Comparison of ENCODE assay signal across 24 cellular contexts in the genomic region with DNA sequence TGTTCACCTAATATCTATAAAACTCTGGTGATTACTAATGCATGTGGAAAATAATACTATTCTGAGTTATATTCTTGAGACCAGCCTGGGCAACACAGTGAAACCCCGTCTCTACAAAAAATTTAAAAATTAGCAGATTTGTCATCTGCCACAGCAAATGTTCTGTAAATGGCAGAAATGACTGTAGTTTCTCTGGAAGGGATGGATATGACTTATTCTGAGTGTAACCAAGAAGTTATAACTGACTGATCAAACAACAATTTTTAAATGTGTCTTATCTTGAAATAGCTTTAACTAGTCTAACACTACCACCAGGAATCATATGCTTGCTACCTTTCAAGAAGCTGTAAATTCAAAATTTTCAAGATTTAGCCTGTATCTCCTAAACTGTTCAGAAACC.
DNase-seq lines count a peak whose midpoint lies in the region; ATAC-seq lines count a peak whose summit lies in the region.
"Had no signal": no experiment of that assay in that cellular context is flagged by ENCODE, and none has a peak within 500 bp of the region (broad histone marks: within the 10 kb centered on the region; RNA-seq: fewer than 3 reads in every experiment).

No MANE protein-coding gene starts in this region.

- DNase-seq in activated CD4-positive, alpha-beta T cell treated with anti-CD3 and anti-CD28 coated beads for 36 hours, result no peak
- no peak for DNase-seq in activated CD4-positive, alpha-beta T cell treated with anti-CD3 and anti-CD28 coated beads for 48 hours
- no peak for DNase-seq in activated naive CD4-positive, alpha-beta T cell treated with anti-CD3 and anti-CD28 coated beads, Interleukin-2, amount 10 ng/mL, durations not matched to agents 7 days and 5 days
- DNase-seq in central memory CD8-positive, alpha-beta T cell (ENCODE audit: low spot score in 2 of 2), result no peak
- DNase-seq in MV-4-11 (lab: John Stamatoyannopoulos, UW) (no peak), mesenteric fat pad (ENCODE audit: low spot score) (no peak)
- DNase-seq: 8988T; AML-193; Calu3; CD8-positive, alpha-beta memory T cell; GM23248; H9; HFFc6; MG63; NCI-H1092; NCI-H1436; NCI-H187 treated with DMSO at 0.1 percent for 48 hours; NCI-H2107; NCI-H446 treated with DMSO at 0.1 percent for 48 hours; NCI-H526 treated with DMSO at 0.1 percent for 48 hours; Right ventricle myocardium superior had no signal

- CTCF ChIA-PET in activated CD4-positive, alpha-beta T cell treated with anti-CD3 and anti-CD28 coated beads for 36 hours (lab: Charles Lee), result interaction anchor here (0.6 to 1.4 kb wide), 6 partner anchors 9 to 241 kb away, joined by 3 to 4 read pairs (median 3); no protein-coding TSS in a partner anchor
- CTCF ChIA-PET in activated naive CD4-positive, alpha-beta T cell treated with anti-CD3 and anti-CD28 coated beads, Interleukin-2, amount 10 ng/mL, durations not matched to agents 7 days and 5 days (lab: Charles Lee), result no interaction called here

- POLR2A ChIA-PET in activated CD4-positive, alpha-beta T cell treated with anti-CD3 and anti-CD28 coated beads for 36 hours (lab: Charles Lee), result no interaction called here

- peak; percentile 91 for ATAC-seq in activated CD4-positive, alpha-beta T cell treated with anti-CD3 and anti-CD28 coated beads for 36 hours
- ATAC-seq in central memory CD8-positive, alpha-beta T cell (replicated peaks; ENCODE audit: extremely low read depth, poor library complexity, severe bottlenecking), result no peak
- ATAC-seq: HepG2, K562 had no signal

- H3K4me1 Mint-ChIP-seq in activated CD4-positive, alpha-beta T cell treated with anti-CD3 and anti-CD28 coated beads for 36 hours, result peaks cover 19% of the 10 kb centered on the region
- no peaks in the 10 kb centered on the region for H3K4me1 Mint-ChIP-seq in activated naive CD4-positive, alpha-beta T cell treated with anti-CD3 and anti-CD28 coated beads, Interleukin-2, amount 50 U/mL, for 24 hours
- H3K4me1 Mint-ChIP-seq in activated naive CD4-positive, alpha-beta T cell treated with anti-CD3 and anti-CD28 coated beads, Interleukin-2, amount 10 ng/mL, durations not matched to agents 7 days and 5 days, result no peaks in the 10 kb centered on the region
- H3K4me1 Mint-ChIP-seq in central memory CD8-positive, alpha-beta T cell, result peaks cover 5% of the 10 kb centered on the region
- H3K4me1 Mint-ChIP-seq: H9 had no signal

- peak overlapping the region; percentile 51 for H3K27ac Mint-ChIP-seq in activated CD4-positive, alpha-beta T cell treated with anti-CD3 and anti-CD28 coated beads for 36 hours
- H3K27ac Mint-ChIP-seq in activated naive CD4-positive, alpha-beta T cell treated with anti-CD3 and anti-CD28 coated beads, Interleukin-2, amount 50 U/mL, for 24 hours, result peak overlapping the region; percentile 17
- no peak overlapping the region for H3K27ac Mint-ChIP-seq in activated naive CD4-positive, alpha-beta T cell treated with anti-CD3 and anti-CD28 coated beads, Interleukin-2, amount 10 ng/mL, durations not matched to agents 7 days and 5 days
- peak overlapping the region; percentile 38 for H3K27ac Mint-ChIP-seq in central memory CD8-positive, alpha-beta T cell (ENCODE audit: low read depth)
- H3K27ac Mint-ChIP-seq: H9, HFFc6 had no signal

- no peaks in the 10 kb centered on the region for H3K27me3 Mint-ChIP-seq in activated CD4-positive, alpha-beta T cell treated with anti-CD3 and anti-CD28 coated beads for 36 hours
- no peaks in the 10 kb centered on the region for H3K27me3 Mint-ChIP-seq in activated naive CD4-positive, alpha-beta T cell treated with anti-CD3 and anti-CD28 coated beads, Interleukin-2, amount 50 U/mL, for 24 hours
- H3K27me3 Mint-ChIP-seq in activated naive CD4-positive, alpha-beta T cell treated with anti-CD3 and anti-CD28 coated beads, Interleukin-2, amount 10 ng/mL, durations not matched to agents 7 days and 5 days, result no peaks in the 10 kb centered on the region
- H3K27me3 Mint-ChIP-seq in central memory CD8-positive, alpha-beta T cell, result no peaks in the 10 kb centered on the region
- H3K27me3 Mint-ChIP-seq: CD8-positive, alpha-beta memory T cell had no signal

- no peak overlapping the region for H3K4me3 Mint-ChIP-seq in activated CD4-positive, alpha-beta T cell treated with anti-CD3 and anti-CD28 coated beads for 36 hours
- no peak overlapping the region for H3K4me3 Mint-ChIP-seq in activated naive CD4-positive, alpha-beta T cell treated with anti-CD3 and anti-CD28 coated beads, Interleukin-2, amount 50 U/mL, for 24 hours
- H3K4me3 Mint-ChIP-seq in activated naive CD4-positive, alpha-beta T cell treated with anti-CD3 and anti-CD28 coated beads, Interleukin-2, amount 10 ng/mL, durations not matched to agents 7 days and 5 days, result no peak overlapping the region
- H3K4me3 Mint-ChIP-seq in central memory CD8-positive, alpha-beta T cell, result no peak overlapping the region
- H3K4me3 Mint-ChIP-seq: CD8-positive, alpha-beta memory T cell; H9; HFFc6 had no signal

- intact Hi-C loops in activated CD4-positive, alpha-beta T cell treated with anti-CD3 and anti-CD28 coated beads for 36 hours (cut with DNase I, micrococcal nuclease), result loop anchor here in 1 of 2 experiments (2.0 to 5.0 kb wide), 2 partner anchors 112 to 220 kb away; a partner anchor contains a TSS

- peaks cover 4% of the 10 kb centered on the region for H3K9me3 Mint-ChIP-seq in activated CD4-positive, alpha-beta T cell treated with anti-CD3 and anti-CD28 coated beads for 36 hours (ENCODE audit: low read depth)
- no peaks in the 10 kb centered on the region for H3K9me3 Mint-ChIP-seq in activated naive CD4-positive, alpha-beta T cell treated with anti-CD3 and anti-CD28 coated beads, Interleukin-2, amount 50 U/mL, for 24 hours
- H3K9me3 Mint-ChIP-seq in activated naive CD4-positive, alpha-beta T cell treated with anti-CD3 and anti-CD28 coated beads, Interleukin-2, amount 10 ng/mL, durations not matched to agents 7 days and 5 days, result peaks cover 5% of the 10 kb centered on the region
- H3K9me3 Mint-ChIP-seq in central memory CD8-positive, alpha-beta T cell, result peaks cover under 1% of the 10 kb centered on the region

- H3K36me3 Mint-ChIP-seq in activated CD4-positive, alpha-beta T cell treated with anti-CD3 and anti-CD28 coated beads for 36 hours (ENCODE audit: low read depth), result peaks cover 62% of the 10 kb centered on the region
- peaks cover 35% of the 10 kb centered on the region for H3K36me3 Mint-ChIP-seq in activated naive CD4-positive, alpha-beta T cell treated with anti-CD3 and anti-CD28 coated beads, Interleukin-2, amount 50 U/mL, for 24 hours
- peaks cover 77% of the 10 kb centered on the region for H3K36me3 Mint-ChIP-seq in activated naive CD4-positive, alpha-beta T cell treated with anti-CD3 and anti-CD28 coated beads, Interleukin-2, amount 10 ng/mL, durations not matched to agents 7 days and 5 days
- peaks cover 66% of the 10 kb centered on the region for H3K36me3 Mint-ChIP-seq in central memory CD8-positive, alpha-beta T cell (ENCODE audit: insufficient read depth)
